In genomic region chr7:150715738-150716137, GRCh38 we compare ENCODE assay signal across 2 cellular contexts.
TF ChIP-seq lines count a peak whose summit lies in the region.

No MANE protein-coding gene starts in this region.

TF ChIP-seq in liver, 16 proteins besides CTCF, POLR2A, EP300 and RAD21:
- TF ChIP-seq REST (IDR thresholded peaks at IDR 0.05) (no peak), HNF4A (conservative IDR thresholded peaks at IDR 0.05) (no peak), YY1 (IDR thresholded peaks at IDR 0.05) (no peak), MAX (IDR thresholded peaks at IDR 0.05) (no peak), FOXA2 (IDR thresholded peaks at IDR 0.05) (no peak), EGR1 (IDR thresholded peaks at IDR 0.05; ENCODE audit: low read depth in 2 of 2) (no peak)

TF ChIP-seq in HepG2, 621 proteins besides CTCF, POLR2A, EP300 and RAD21:
- no peak for TF ChIP-seq AKNA (CRISPR knock-in tag; IDR thresholded peaks at IDR 0.05; ENCODE audit: borderline replicate concordance)
- TF ChIP-seq ZNF20 (CRISPR knock-in tag; IDR thresholded peaks at IDR 0.05) = no peak
- no peak for TF ChIP-seq ZBTB44 (CRISPR knock-in tag; IDR thresholded peaks at IDR 0.05)
- no peak for TF ChIP-seq GLMP (CRISPR knock-in tag; IDR thresholded peaks at IDR 0.05; ENCODE audit: borderline replicate concordance)
- TF ChIP-seq THAP7 (CRISPR knock-in tag; IDR thresholded peaks at IDR 0.05) = no peak
- no peak for TF ChIP-seq ZNF207 (IDR thresholded peaks at IDR 0.05; ENCODE audit: borderline replicate concordance)
- TF ChIP-seq ZNF615 (CRISPR knock-in tag; IDR thresholded peaks at IDR 0.05; ENCODE audit: borderline replicate concordance) = no peak
- no peak for TF ChIP-seq NFKB2 (CRISPR knock-in tag; IDR thresholded peaks at IDR 0.05; ENCODE audit: borderline replicate concordance)
- TF ChIP-seq FIP1L1 (IDR thresholded peaks at IDR 0.05; ENCODE audit: borderline replicate concordance, insufficient read depth, low read depth, low read length) = no peak
- TF ChIP-seq ARHGAP35 (CRISPR knock-in tag; IDR thresholded peaks at IDR 0.05; ENCODE audit: borderline replicate concordance) = no peak
- no peak for TF ChIP-seq RARG (CRISPR knock-in tag; IDR thresholded peaks at IDR 0.05; ENCODE audit: low read depth)
